15 cellular contexts compared by ENCODE assay signal in genomic region chr11:68525930-68526329, GRCh38.
A peak's percentile ranks its signal among the peaks of the same experiment; 100 is the strongest.
DNase-seq lines count a peak whose midpoint lies in the region; TF ChIP-seq lines count a peak whose summit lies in the region.
"Had no signal": no experiment of that assay in that cellular context is flagged by ENCODE, and none has a peak within 500 bp of the region (broad histone marks: within the 10 kb centered on the region; RNA-seq: fewer than 3 reads in every experiment).

No MANE protein-coding gene starts in this region.

- POLR2A ChIA-PET in GM10248 (lab: Yijun Ruan, JAX), result no interaction called here

- no peak overlapping the region for H3K23ac ChIP-seq in mesendoderm (ENCODE audit: low read length)

- no peaks in the 10 kb centered on the region for H3K4me1 ChIP-seq in mesendoderm (ENCODE audit: control insufficient read depth, low read depth, low read length)

- TF ChIP-seq CTCF in GM10248 (IDR thresholded peaks at IDR 0.05; ENCODE audit: control extremely low read depth, extremely low read depth, low read depth, missing control alignments), result no peak

- no peak overlapping the region for H2AK5ac ChIP-seq in mesendoderm (ENCODE audit: low read length)

- peaks cover 29% of the 10 kb centered on the region for H3K79me2 ChIP-seq in mesendoderm (ENCODE audit: control insufficient read depth, insufficient read depth, low read length)

- H4K8ac ChIP-seq in mesendoderm (ENCODE audit: low read depth, low read length), result no peak overlapping the region

- peaks cover 6% of the 10 kb centered on the region for H3K36me3 ChIP-seq in mesendoderm (ENCODE audit: control insufficient read depth, insufficient read depth, low read length)

- no peak overlapping the region for H3K18ac ChIP-seq in mesendoderm (ENCODE audit: low read length)

- WGBS in mesendoderm (ENCODE audit: extremely low coverage, insufficient coverage, low lambda C conversion rate), result no CpG with 5 or more reads among the region's 4 CpGs

- no peak overlapping the region for H4K5ac ChIP-seq in mesendoderm (ENCODE audit: low read length)

- no peak overlapping the region for H3K4ac ChIP-seq in mesendoderm (ENCODE audit: low read depth, low read length)

- H2BK15ac ChIP-seq in mesendoderm (replicated peaks; ENCODE audit: low read depth), result no peak overlapping the region

- DNase-seq in EH (ENCODE audit: low read depth) (peak; percentile 68), NCI-H226 (peak; percentile 88), dermis blood vessel endothelial cell (peak; percentile 82), myocyte (ENCODE audit: low read depth) (peak; percentile 9), mesendoderm (no peak), substantia nigra (lab: John Stamatoyannopoulos, UW) (no peak), NCI-H2227 treated with DMSO at 0.1 percent for 48 hours (lab: John Stamatoyannopoulos, UW) (no peak), GM10248 (ENCODE audit: extremely low spot score) (no peak)
- DNase-seq: activated CD8-positive, alpha-beta T cell treated with anti-CD3 and anti-CD28 coated beads, Interleukin-2, amount 10 ng/mL, durations not matched to agents 7 days and 5 days; activated naive CD4-positive, alpha-beta T cell; DMS 273 treated with DMSO at 0.1 percent for 48 hours had no signal

- no peak overlapping the region for H2BK120ac ChIP-seq in mesendoderm (ENCODE audit: low read depth, low read length)

- H3K27me3 ChIP-seq in mesendoderm (ENCODE audit: insufficient read depth, low read length, poor library complexity), result no peaks in the 10 kb centered on the region
- H3K27me3 ChIP-seq: neutrophil had no signal

- H3K79me1 ChIP-seq in mesendoderm (ENCODE audit: low read length), result peaks cover 22% of the 10 kb centered on the region

- no peak overlapping the region for H3K4me2 ChIP-seq in mesendoderm (ENCODE audit: low read length)

- CTCF ChIA-PET in GM10248 (lab: Yijun Ruan, JAX), result interaction anchor here (1.0 kb wide), 1 partner anchor 15 kb away, joined by 3 read pairs; no protein-coding TSS in a partner anchor

- no peak overlapping the region for H2BK5ac ChIP-seq in mesendoderm (ENCODE audit: low read length)

- H3K27ac ChIP-seq in mesendoderm (ENCODE audit: low read depth, low read length) (no peak overlapping the region), substantia nigra (ENCODE audit: low read depth, low read length, poor library complexity, severe bottlenecking) (no peak overlapping the region)
- H3K27ac ChIP-seq: HL-60, neutrophil, thoracic aorta had no signal

- H3K56ac ChIP-seq in mesendoderm (ENCODE audit: low read length), result no peak overlapping the region

- H3K9ac ChIP-seq in mesendoderm (ENCODE audit: low read length), result no peak overlapping the region

- H3K4me3 ChIP-seq in mesendoderm (ENCODE audit: low read length), result no peak overlapping the region
- H3K4me3 ChIP-seq: HAP-1, thoracic aorta had no signal

Comparison
In these comparisons a context has a peak if more than half of its experiments do, and no peak if none do; other contexts are left out.
1. DNase-seq: peak in EH (single experiment), NCI-H226 (single experiment), dermis blood vessel endothelial cell (single experiment) and myocyte (single experiment); none in mesendoderm (single experiment), substantia nigra (0 of 49), NCI-H2227 treated with DMSO at 0.1 percent for 48 hours (single experiment) and GM10248 (single experiment).